ENCODE assay signal across 8 cellular contexts in the genomic region with DNA sequence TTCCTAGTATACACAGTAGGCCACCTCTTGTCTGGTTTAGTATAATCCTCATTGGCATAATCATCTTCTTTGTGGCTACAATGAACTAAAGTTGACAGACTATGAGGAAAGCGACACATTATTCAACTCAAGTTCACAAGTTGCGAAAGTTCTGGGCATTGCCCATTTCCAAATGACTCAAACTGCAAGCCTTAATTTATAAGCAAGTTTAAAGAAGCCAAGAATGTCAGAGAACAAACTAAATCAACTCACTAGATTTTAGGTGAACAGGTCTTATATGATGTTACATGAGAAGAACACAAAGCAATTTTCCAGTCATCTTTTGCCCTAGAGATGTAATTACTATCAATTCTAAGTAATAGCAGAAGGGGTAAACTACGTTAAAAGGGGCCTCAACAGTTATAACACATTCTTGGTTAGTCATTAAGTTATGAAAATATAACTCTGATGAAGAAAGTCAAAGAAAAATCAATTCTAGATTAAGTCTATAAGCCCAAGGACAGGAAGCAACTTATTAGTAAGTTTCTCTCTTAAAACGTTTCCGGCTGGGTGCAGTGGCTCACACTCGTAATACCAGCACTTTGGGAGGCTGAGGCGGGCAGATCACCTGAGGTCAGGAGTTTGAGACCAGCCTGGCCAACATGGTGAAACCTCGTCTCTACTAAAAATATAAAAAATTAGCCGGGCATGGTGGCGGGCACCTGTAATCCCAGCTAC. TPM values are rescaled to one million over a fixed set of nuclear protein-coding genes. Genes with fewer than 3 reads are reported as not detected.
DNase-seq lines count a peak whose midpoint lies in the region; ATAC-seq and TF ChIP-seq lines count a peak whose summit lies in the region.

No MANE protein-coding gene starts in this region.

- CTCF ChIA-PET in activated CD4-positive, alpha-beta memory T cell treated with anti-CD3 and anti-CD28 coated beads, Interleukin-2, amount 10 ng/mL, durations not matched to agents 7 days and 5 days (lab: Charles Lee): interaction anchor here (1.2 kb wide), 1 partner anchor 129 kb away, joined by 3 read pairs; no protein-coding TSS in a partner anchor

- ATAC-seq in HG02678 (IDR thresholded peaks at IDR 0.05; ENCODE audit: unreplicated experiment) (peak; percentile 43), memory B cell (ENCODE audit: low read depth) (peak; percentile 43)

- no peaks in the 10 kb centered on the region for H3K36me3 ChIP-seq in WERI-Rb-1

- no peak overlapping the region for H3K4me3 ChIP-seq in WERI-Rb-1 (ENCODE audit: low read depth, low read length)

- peak; percentile 57 for DNase-seq in ELR (ENCODE audit: low read depth)
- peak; percentile 65 for DNase-seq in activated CD4-positive, alpha-beta memory T cell treated with anti-CD3 and anti-CD28 coated beads, Interleukin-2, amount 10 ng/mL, durations not matched to agents 7 days and 5 days
- DNase-seq in memory B cell (ENCODE audit: low spot score in 2 of 2): no peak
- no peak for DNase-seq in mesenteric fat pad (ENCODE audit: low spot score)
- DNase-seq in GDM1 (lab: John Stamatoyannopoulos, UW): no peak
- DNase-seq in HUDEP-2 (lab: John Stamatoyannopoulos, UW; ENCODE audit: unreplicated experiment in 76 of 76): no peak
- DNase-seq in WERI-Rb-1: no peak

- no peak overlapping the region for H3K27ac ChIP-seq in WERI-Rb-1

- TF ChIP-seq CTCF in WERI-Rb-1 (IDR thresholded peaks at IDR 0.05; ENCODE audit: low read depth, low read length): no peak

- H3K4me3 Mint-ChIP-seq in activated CD4-positive, alpha-beta memory T cell treated with anti-CD3 and anti-CD28 coated beads, Interleukin-2, amount 10 ng/mL, durations not matched to agents 7 days and 5 days: peak overlapping the region; percentile 65
- peak overlapping the region; percentile 51 for H3K4me3 Mint-ChIP-seq in memory B cell

- H3K36me3 Mint-ChIP-seq in activated CD4-positive, alpha-beta memory T cell treated with anti-CD3 and anti-CD28 coated beads, Interleukin-2, amount 10 ng/mL, durations not matched to agents 7 days and 5 days (ENCODE audit: low read depth): peaks cover 36% of the 10 kb centered on the region
- peaks cover 9% of the 10 kb centered on the region for H3K36me3 Mint-ChIP-seq in memory B cell

- peak overlapping the region; percentile 91 for H3K27ac Mint-ChIP-seq in activated CD4-positive, alpha-beta memory T cell treated with anti-CD3 and anti-CD28 coated beads, Interleukin-2, amount 10 ng/mL, durations not matched to agents 7 days and 5 days
- peak overlapping the region; percentile 91 for H3K27ac Mint-ChIP-seq in memory B cell

- no peaks in the 10 kb centered on the region for H3K27me3 ChIP-seq in WERI-Rb-1 (ENCODE audit: insufficient read depth, low read depth, severe bottlenecking)

- POLR2A ChIA-PET in activated CD4-positive, alpha-beta memory T cell treated with anti-CD3 and anti-CD28 coated beads, Interleukin-2, amount 10 ng/mL, durations not matched to agents 7 days and 5 days (lab: Charles Lee): interaction anchor here (0.8 to 2.2 kb wide), 4 partner anchors 20 to 146 kb away, joined by 3 to 23 read pairs (median 4); a partner anchor contains a TSS

- H3K9me3 Mint-ChIP-seq in activated CD4-positive, alpha-beta memory T cell treated with anti-CD3 and anti-CD28 coated beads, Interleukin-2, amount 10 ng/mL, durations not matched to agents 7 days and 5 days: peaks cover 4% of the 10 kb centered on the region
- H3K9me3 Mint-ChIP-seq in memory B cell: no peaks in the 10 kb centered on the region

- H3K27me3 Mint-ChIP-seq in activated CD4-positive, alpha-beta memory T cell treated with anti-CD3 and anti-CD28 coated beads, Interleukin-2, amount 10 ng/mL, durations not matched to agents 7 days and 5 days: no peaks in the 10 kb centered on the region
- H3K27me3 Mint-ChIP-seq in memory B cell: no peaks in the 10 kb centered on the region

- H3K9me3 ChIP-seq in WERI-Rb-1 (ENCODE audit: severe bottlenecking): no peaks in the 10 kb centered on the region

- peaks cover 90% of the 10 kb centered on the region for H3K4me1 Mint-ChIP-seq in activated CD4-positive, alpha-beta memory T cell treated with anti-CD3 and anti-CD28 coated beads, Interleukin-2, amount 10 ng/mL, durations not matched to agents 7 days and 5 days
- H3K4me1 Mint-ChIP-seq in memory B cell: peaks cover 61% of the 10 kb centered on the region

RNA-seq across cellular contexts. Expression of a gene that starts 21.5 kb away (rescaled TPM):
- total RNA-seq in activated CD4-positive, alpha-beta memory T cell treated with anti-CD3 and anti-CD28 coated beads, Interleukin-2, amount 10 ng/mL, durations not matched to agents 7 days and 5 days: 100 to 1,000 TPM; 194 to 199 TPM
- 366 TPM for total RNA-seq in mesenteric fat pad

Comparison
In these comparisons a context has a peak if more than half of its experiments do, and no peak if none do; other contexts are left out.
1. DNase-seq: peak in ELR (single experiment) and activated CD4-positive, alpha-beta memory T cell treated with anti-CD3 and anti-CD28 coated beads, Interleukin-2, amount 10 ng/mL, durations not matched to agents 7 days and 5 days (single experiment); none in memory B cell (0 of 2), mesenteric fat pad (single experiment), GDM1 (single experiment), HUDEP-2 (0 of 76) and WERI-Rb-1 (single experiment).